Comparison of ENCODE assay signal across 1 cellular context in genomic region chr4:88737304-88738015, GRCh38.
TF ChIP-seq lines count a peak whose summit lies in the region.

No MANE protein-coding gene starts in this region.

TF ChIP-seq in HepG2, 621 proteins besides CTCF, POLR2A, EP300 and RAD21:
- TF ChIP-seq ZNF276 (CRISPR knock-in tag; IDR thresholded peaks at IDR 0.05; ENCODE audit: low read depth) (no peak), ZGPAT (CRISPR knock-in tag; IDR thresholded peaks at IDR 0.05) (no peak), RNF2 (conservative IDR thresholded peaks at IDR 0.05; ENCODE audit: low read depth) (no peak), NONO (IDR thresholded peaks at IDR 0.05) (no peak), NONO (CRISPR knock-in tag; conservative IDR thresholded peaks at IDR 0.05) (no peak)
TF ChIP-seq in HepG2: peak in this region for 0.
